In the genomic region with DNA sequence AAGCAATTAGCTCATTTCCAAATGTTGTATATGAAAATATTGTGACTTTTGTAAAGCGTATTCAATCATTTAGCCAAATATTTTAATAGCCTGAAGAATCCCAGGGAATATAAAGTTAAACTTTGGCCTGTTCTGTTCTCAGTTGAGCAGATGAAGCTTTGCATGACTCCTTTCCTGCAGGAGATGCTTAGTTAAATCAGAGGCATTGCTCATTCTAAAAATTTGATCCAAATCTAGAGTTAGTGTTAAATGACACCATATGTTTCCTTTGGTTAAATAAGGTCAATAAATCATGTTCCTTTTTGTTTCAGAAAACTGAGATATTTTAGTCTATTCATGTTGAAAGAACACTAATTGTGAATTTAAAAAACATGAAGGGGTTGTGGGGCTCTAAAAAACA, we compare ENCODE assay signal across 28 cellular contexts.
"Had no signal": no experiment of that assay in that cellular context is flagged by ENCODE, and none has a peak within 500 bp of the region (broad histone marks: within the 10 kb centered on the region; RNA-seq: fewer than 3 reads in every experiment).

No MANE protein-coding gene starts in this region.

- H3K36me3 Mint-ChIP-seq: activated CD8-positive, alpha-beta memory T cell treated with anti-CD3 and anti-CD28 coated beads, Interleukin-2, amount 10 ng/mL, durations not matched to agents 7 days and 5 days; brain; naive B cell; stimulated activated memory B cell treated with anti-CD40 and anti-IgM and Interleukin-4, amounts not matched to agents 10 μg/mL and 1 μg/mL and 100 μg/mL, for 72 hours had no signal

- DNase-seq: activated CD4-positive, alpha-beta T cell treated with anti-CD3 and anti-CD28 coated beads, Interleukin-2, amount 10 ng/mL, durations not matched to agents 7 days and 5 days; activated CD4-positive, CD25-positive, alpha-beta regulatory T cell treated with anti-CD3 and anti-CD28 coated beads, Interleukin-2, amount 50 U/mL, for 72 hours; activated CD8-positive, alpha-beta memory T cell treated with anti-CD3 and anti-CD28 coated beads, Interleukin-2, amount 10 ng/mL, durations not matched to agents 7 days and 5 days; activated CD8-positive, alpha-beta T cell treated with anti-CD3 and anti-CD28 coated beads for 36 hours; activated gamma-delta T cell; activated naive CD4-positive, alpha-beta T cell treated with anti-CD3 and anti-CD28 coated beads, Interleukin-2, amount 50 U/mL, for 16 hours; activated naive CD8-positive, alpha-beta T cell treated with anti-CD3 and anti-CD28 coated beads, Interleukin-2, amount 50 U/mL, for 24 hours; activated T-cell treated with anti-CD3 and anti-CD28 coated beads for 4 hours; aorta; effector CD4-positive, alpha-beta T cell; heart left ventricle; islet precursor cell; left cardiac atrium; mesendoderm; naive B cell; occipital lobe; posterior cingulate gyrus; small intestine; transverse colon; WERI-Rb-1 had no signal

- H3K9me3 ChIP-seq: heart left ventricle, transverse colon, vagina had no signal

- FAIRE-seq: endometrium, small intestine had no signal

- ATAC-seq: activated CD8-positive, alpha-beta memory T cell treated with anti-CD3 and anti-CD28 coated beads, Interleukin-2, amount 10 ng/mL, durations not matched to agents 7 days and 5 days; activated CD8-positive, alpha-beta T cell treated with anti-CD3 and anti-CD28 coated beads for 36 hours; activated naive CD8-positive, alpha-beta T cell treated with anti-CD3 and anti-CD28 coated beads, Interleukin-2, amount 50 U/mL, for 24 hours; heart left ventricle; left cardiac atrium; sciatic nerve; stimulated activated memory B cell treated with anti-CD40 and anti-IgM and Interleukin-4, amounts not matched to agents 10 μg/mL and 1 μg/mL and 100 μg/mL, for 72 hours had no signal

- H3K4me3 ChIP-seq: heart left ventricle, transverse colon, vagina had no signal

- H3K27me3 ChIP-seq: transverse colon, vagina had no signal

- H3K36me3 ChIP-seq: heart left ventricle, transverse colon, vagina, WERI-Rb-1 had no signal

- H3K9me3 Mint-ChIP-seq: activated CD4-positive, alpha-beta T cell treated with anti-CD3 and anti-CD28 coated beads, Interleukin-2, amount 10 ng/mL, durations not matched to agents 7 days and 5 days; activated CD8-positive, alpha-beta T cell treated with anti-CD3 and anti-CD28 coated beads for 36 hours; activated naive CD8-positive, alpha-beta T cell treated with anti-CD3 and anti-CD28 coated beads, Interleukin-2, amount 50 U/mL, for 24 hours; dendritic cell treated with granulocyte-macrophage colony-stimulating factor and Interleukin-4, amounts not matched to agents 40 ng/mL and 50 ng/mL, for 4 days; naive B cell; neural crest cell; stimulated activated memory B cell treated with anti-CD40 and anti-IgM and Interleukin-4, amounts not matched to agents 10 μg/mL and 1 μg/mL and 100 μg/mL, for 72 hours; T-helper 2 cell treated with Interferon-gamma antibody and Interleukin-4, amounts not matched to agents 5 μg/mL and 100 μg/mL, for 36 hours had no signal

- H3K4me3 Mint-ChIP-seq: activated CD4-positive, alpha-beta T cell treated with anti-CD3 and anti-CD28 coated beads, Interleukin-2, amount 10 ng/mL, durations not matched to agents 7 days and 5 days; activated CD8-positive, alpha-beta memory T cell treated with anti-CD3 and anti-CD28 coated beads, Interleukin-2, amount 10 ng/mL, durations not matched to agents 7 days and 5 days; activated CD8-positive, alpha-beta T cell treated with anti-CD3 and anti-CD28 coated beads for 36 hours; activated naive CD8-positive, alpha-beta T cell treated with anti-CD3 and anti-CD28 coated beads, Interleukin-2, amount 50 U/mL, for 24 hours; dendritic cell treated with granulocyte-macrophage colony-stimulating factor and Interleukin-4, amounts not matched to agents 40 ng/mL and 50 ng/mL, for 4 days; naive B cell; neural crest cell; stimulated activated memory B cell treated with anti-CD40 and anti-IgM and Interleukin-4, amounts not matched to agents 10 μg/mL and 1 μg/mL and 100 μg/mL, for 72 hours; T-helper 2 cell treated with Interferon-gamma antibody and Interleukin-4, amounts not matched to agents 5 μg/mL and 100 μg/mL, for 36 hours had no signal

- H3K27ac Mint-ChIP-seq: activated CD4-positive, alpha-beta T cell treated with anti-CD3 and anti-CD28 coated beads, Interleukin-2, amount 10 ng/mL, durations not matched to agents 7 days and 5 days; activated CD8-positive, alpha-beta memory T cell treated with anti-CD3 and anti-CD28 coated beads, Interleukin-2, amount 10 ng/mL, durations not matched to agents 7 days and 5 days; activated CD8-positive, alpha-beta T cell treated with anti-CD3 and anti-CD28 coated beads for 36 hours; activated naive CD8-positive, alpha-beta T cell treated with anti-CD3 and anti-CD28 coated beads, Interleukin-2, amount 50 U/mL, for 24 hours; dendritic cell treated with granulocyte-macrophage colony-stimulating factor and Interleukin-4, amounts not matched to agents 40 ng/mL and 50 ng/mL, for 4 days; naive B cell; stimulated activated memory B cell treated with anti-CD40 and anti-IgM and Interleukin-4, amounts not matched to agents 10 μg/mL and 1 μg/mL and 100 μg/mL, for 72 hours; T-helper 2 cell treated with Interferon-gamma antibody and Interleukin-4, amounts not matched to agents 5 μg/mL and 100 μg/mL, for 36 hours had no signal

- H3K27ac ChIP-seq: heart left ventricle, transverse colon, WERI-Rb-1 had no signal
